In the genomic region with DNA sequence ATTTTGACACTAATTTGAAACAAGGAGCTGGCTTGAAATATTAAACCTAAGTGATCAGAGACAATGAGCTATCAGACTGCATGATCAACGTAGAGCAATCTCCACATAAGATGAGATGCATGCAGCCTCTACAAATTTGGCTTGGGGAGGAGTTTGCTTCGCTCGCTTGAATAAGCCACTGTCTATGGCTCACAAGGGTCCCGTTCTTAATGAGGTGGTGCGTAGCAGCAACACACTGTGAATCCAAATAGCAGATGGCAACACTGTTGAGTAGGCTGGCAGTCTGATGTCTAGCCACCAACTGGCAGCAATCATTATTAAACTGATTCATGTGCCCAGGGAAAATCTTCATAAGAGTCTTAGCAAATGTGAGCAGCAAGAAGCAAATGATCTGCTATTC, we compare ENCODE assay signal across 1 cellular context.
TF ChIP-seq lines count a peak whose summit lies in the region.

No MANE protein-coding gene starts in this region.

TF ChIP-seq in H1, 55 proteins besides CTCF, POLR2A, EP300 and RAD21 (continued from another document):
- no peak for TF ChIP-seq PHF8 (conservative IDR thresholded peaks at IDR 0.05; ENCODE audit: low read depth, low read length)
- TF ChIP-seq GABPA (IDR thresholded peaks at IDR 0.05; ENCODE audit: borderline replicate concordance, insufficient read depth, low read length): no peak
